ENCODE assay signal across 1 cellular context in genomic region chr1:238360474-238360873, GRCh38.
TF ChIP-seq lines count a peak whose summit lies in the region.

No MANE protein-coding gene starts in this region.

TF ChIP-seq in HepG2, 621 proteins besides CTCF, POLR2A, EP300 and RAD21 (continued from another document):
- TF ChIP-seq CEBPZ (IDR thresholded peaks at IDR 0.05; ENCODE audit: low read length), result no peak
- TF ChIP-seq ZBTB14 (CRISPR knock-in tag; IDR thresholded peaks at IDR 0.05), result no peak
- no peak for TF ChIP-seq NFAT5 (CRISPR knock-in tag; IDR thresholded peaks at IDR 0.05)
- no peak for TF ChIP-seq POGZ (CRISPR knock-in tag; IDR thresholded peaks at IDR 0.05)
